16 cellular contexts compared by ENCODE assay signal in the genomic region with DNA sequence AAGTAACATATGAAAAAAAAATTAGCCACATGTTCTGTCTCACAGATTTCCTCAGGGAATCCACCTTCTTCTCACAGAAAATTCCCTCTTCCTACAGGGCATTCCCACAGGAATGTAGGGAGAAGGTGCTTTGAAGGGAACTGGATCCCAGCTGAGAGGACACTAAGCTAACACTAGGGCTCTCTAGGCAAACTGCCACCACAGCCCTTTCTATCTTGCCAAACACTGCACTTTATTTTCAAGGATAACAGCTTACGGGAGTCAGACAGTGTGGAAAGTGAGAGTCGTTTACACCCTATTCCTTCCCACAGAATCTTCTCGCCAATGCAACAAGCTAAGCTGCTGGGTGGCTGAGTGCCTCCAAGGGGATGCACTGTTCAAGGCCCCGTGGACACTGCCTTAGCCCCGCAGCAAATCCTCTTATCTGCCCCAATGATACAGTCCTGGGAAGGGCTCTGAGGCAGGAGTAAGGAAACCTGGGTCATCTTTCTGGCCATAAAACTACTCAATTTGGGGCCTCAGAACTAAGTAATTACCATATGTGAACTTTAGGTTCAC.
DNase-seq lines count a peak whose midpoint lies in the region; ATAC-seq and TF ChIP-seq lines count a peak whose summit lies in the region.
"Had no signal": no experiment of that assay in that cellular context is flagged by ENCODE, and none has a peak within 500 bp of the region (broad histone marks: within the 10 kb centered on the region; RNA-seq: fewer than 3 reads in every experiment).

No MANE protein-coding gene starts in this region.

- peaks cover 84% of the 10 kb centered on the region for H3K36me3 ChIP-seq in CD8-positive, alpha-beta T cell (ENCODE audit: insufficient read depth, low read length)
- H3K36me3 ChIP-seq in ovary, result no peaks in the 10 kb centered on the region
- H3K36me3 ChIP-seq in mammary epithelial cell (ENCODE audit: insufficient read depth, low read length), result peaks cover 25% of the 10 kb centered on the region

- no TSS peak for BruUV-seq in mammary epithelial cell (replicated peaks; lab: Mats Ljungman, UMichigan)

- peak overlapping the region; percentile 37 for H3K27ac Mint-ChIP-seq in CD8-positive, alpha-beta T cell
- H3K27ac Mint-ChIP-seq: B cell had no signal

- H3K27me3 ChIP-seq in CD8-positive, alpha-beta T cell (ENCODE audit: insufficient read depth, low read length), result no peaks in the 10 kb centered on the region
- no peaks in the 10 kb centered on the region for H3K27me3 ChIP-seq in ovary
- no peaks in the 10 kb centered on the region for H3K27me3 ChIP-seq in mammary epithelial cell (ENCODE audit: insufficient read depth, low read length)
- H3K27me3 ChIP-seq: Peyer's patch had no signal

- no peaks in the 10 kb centered on the region for H3K27me3 Mint-ChIP-seq in CD8-positive, alpha-beta T cell (ENCODE audit: low read depth)
- H3K27me3 Mint-ChIP-seq: B cell; CD4-positive, alpha-beta memory T cell had no signal

- peaks cover 96% of the 10 kb centered on the region for H3K36me3 Mint-ChIP-seq in CD8-positive, alpha-beta T cell

- 14 to 22% (median 21%) methylated on average over 5 of the region's 5 CpGs for WGBS in ovary, 3 donors
- 87% methylated on average over 5 of the region's 5 CpGs for WGBS in mammary epithelial cell (ENCODE audit: low coverage, missing lambda C conversion rate)

- ATAC-seq in CD8-positive, alpha-beta T cell, result no peak
- ATAC-seq in left ventricle myocardium superior, result peak; percentile 91

- H4K20me1 ChIP-seq in mammary epithelial cell (ENCODE audit: insufficient read depth, low read length), result no peaks in the 10 kb centered on the region

- no peak overlapping the region for H3K4me2 ChIP-seq in mammary epithelial cell (ENCODE audit: insufficient read depth, low read depth, low read length)
- H3K4me2 ChIP-seq: KMS-11 had no signal

- no peak overlapping the region for H3K4me3 ChIP-seq in CD8-positive, alpha-beta T cell (ENCODE audit: low read depth, low read length)
- H3K4me3 ChIP-seq in ovary (no peak overlapping the region), mammary epithelial cell (replicated peaks in 1 of 3; ENCODE audit: insufficient read depth in 1 of 3, low read depth in 2 of 3, low read length in 3 of 3) (no peak overlapping the region)
- H3K4me3 ChIP-seq: Peyer's patch had no signal

- no peak overlapping the region for H3K9ac ChIP-seq in mammary epithelial cell (ENCODE audit: insufficient read depth, low read length)
- H3K9ac ChIP-seq: KMS-11 had no signal

- no peaks in the 10 kb centered on the region for H3K79me2 ChIP-seq in mammary epithelial cell (ENCODE audit: insufficient read depth, low read length)

- no peak for TF ChIP-seq CTCF in CD8-positive, alpha-beta T cell (IDR thresholded peaks at IDR 0.05)
- TF ChIP-seq CTCF in ovary (IDR thresholded peaks at IDR 0.05) (no peak), mammary epithelial cell (conservative IDR thresholded peaks at IDR 0.05 in 1 of 2, IDR thresholded peaks at IDR 0.05 in 1 of 2; ENCODE audit: extremely low read depth in 1 of 2, insufficient read depth in 1 of 2, low read depth in 1 of 2, low read length in 2 of 2) (no peak)

- no peaks in the 10 kb centered on the region for H3K9me3 Mint-ChIP-seq in CD8-positive, alpha-beta T cell
- H3K9me3 Mint-ChIP-seq: CD4-positive, alpha-beta memory T cell had no signal

- TF ChIP-seq POLR2A in ovary (IDR thresholded peaks at IDR 0.05), result no peak

- intact Hi-C loops in CD8-positive, alpha-beta T cell (cut with DNase I, micrococcal nuclease), result no loop called here
- intact Hi-C loops in left ventricle myocardium superior (cut with micrococcal nuclease), result no loop called here
- intact Hi-C loops in ovary (cut with DNase I), result loop anchor here in 1 of 4 donors (10.0 kb wide), 1 partner anchor 102 kb away; no protein-coding TSS in a partner anchor
- intact Hi-C loops in mammary epithelial cell (cut with micrococcal nuclease), result no loop called here

- no peak for DNase-seq in CD8-positive, alpha-beta T cell
- DNase-seq in ecto neural progenitor cell (ENCODE audit: low spot score) (peak; percentile 50), left ventricle myocardium superior (peak; percentile 37), ovary (peak in 3 of 5 donors; percentile 28 to 41 (median 31)), mammary epithelial cell (no peak), OCI-M1 (lab: John Stamatoyannopoulos, UW) (no peak), HUDEP-2 (lab: John Stamatoyannopoulos, UW; ENCODE audit: unreplicated experiment in 76 of 76) (no peak)
- DNase-seq in stimulated activated CD4-positive, alpha-beta T cell treated with anti-CD3 and anti-CD28 coated beads, Interleukin-12 subunit alpha, Interleukin-12 subunit beta, amount 100 ng/mL, for 4 hours, result no peak
- DNase-seq: CD4-positive, alpha-beta memory T cell; DND-41; NCI-H1092 treated with DMSO at 0.1 percent for 48 hours; NCI-H1694; Peyer's patch; SHP77 treated with DMSO at 0.1 percent for 48 hours had no signal

- in situ Hi-C loops in mammary epithelial cell (cut with MboI; ENCODE audit: low sequenced_read_pairs in 2 of 2), result no loop called here

- CTCF ChIA-PET in CD8-positive, alpha-beta T cell (lab: Charles Lee), result no interaction called here
- CTCF ChIA-PET in mammary epithelial cell (lab: Charles Lee; ENCODE audit: low non-redundant PET), result no interaction called here

- H3K4me3 Mint-ChIP-seq in CD8-positive, alpha-beta T cell, result no peak overlapping the region
- H3K4me3 Mint-ChIP-seq: B cell; CD4-positive, alpha-beta memory T cell had no signal

- no peak overlapping the region for H3K27ac ChIP-seq in CD8-positive, alpha-beta T cell (ENCODE audit: low read depth, low read length)
- H3K27ac ChIP-seq in ovary (no peak overlapping the region), mammary epithelial cell (ENCODE audit: insufficient read depth, low read depth, low read length) (no peak overlapping the region)
- H3K27ac ChIP-seq: KMS-11, Peyer's patch had no signal

- no peak for TF ChIP-seq EP300 in ovary (IDR thresholded peaks at IDR 0.05)

- H3K4me1 Mint-ChIP-seq in CD8-positive, alpha-beta T cell (ENCODE audit: low read depth), result no peaks in the 10 kb centered on the region
- H3K4me1 Mint-ChIP-seq: B cell; CD4-positive, alpha-beta memory T cell had no signal

- H3K4me1 ChIP-seq in CD8-positive, alpha-beta T cell (ENCODE audit: insufficient read depth, low read length), result no peaks in the 10 kb centered on the region
- H3K4me1 ChIP-seq in ovary (ENCODE audit: insufficient read depth) (no peaks in the 10 kb centered on the region), mammary epithelial cell (ENCODE audit: insufficient read depth, low read length) (no peaks in the 10 kb centered on the region)
- H3K4me1 ChIP-seq: Peyer's patch had no signal

- H2AFZ ChIP-seq in mammary epithelial cell (ENCODE audit: low read depth, low read length), result no peak overlapping the region

- POLR2A ChIA-PET in CD8-positive, alpha-beta T cell (lab: Charles Lee), result no interaction called here

- no peaks in the 10 kb centered on the region for H3K9me3 ChIP-seq in CD8-positive, alpha-beta T cell (ENCODE audit: low read length)
- H3K9me3 ChIP-seq in ovary (no peaks in the 10 kb centered on the region), mammary epithelial cell (replicated peaks; ENCODE audit: insufficient read depth, low read length) (no peaks in the 10 kb centered on the region)
- H3K9me3 ChIP-seq: Peyer's patch had no signal

- dilution Hi-C loops in mammary epithelial cell (cut with HindIII; ENCODE audit: low sequenced_read_pairs), result no loop called here

Comparison
In these comparisons a context has a peak if more than half of its experiments do, and no peak if none do; other contexts are left out.
1. DNase-seq: peak in ecto neural progenitor cell (single experiment), left ventricle myocardium superior (single experiment) and ovary (3 of 5); none in CD8-positive, alpha-beta T cell (0 of 7), mammary epithelial cell (single experiment), stimulated activated CD4-positive, alpha-beta T cell treated with anti-CD3 and anti-CD28 coated beads, Interleukin-12 subunit alpha, Interleukin-12 subunit beta, amount 100 ng/mL, for 4 hours (single experiment), OCI-M1 (single experiment) and HUDEP-2 (0 of 76).